Comparison of ENCODE assay signal across 30 cellular contexts in the genomic region with DNA sequence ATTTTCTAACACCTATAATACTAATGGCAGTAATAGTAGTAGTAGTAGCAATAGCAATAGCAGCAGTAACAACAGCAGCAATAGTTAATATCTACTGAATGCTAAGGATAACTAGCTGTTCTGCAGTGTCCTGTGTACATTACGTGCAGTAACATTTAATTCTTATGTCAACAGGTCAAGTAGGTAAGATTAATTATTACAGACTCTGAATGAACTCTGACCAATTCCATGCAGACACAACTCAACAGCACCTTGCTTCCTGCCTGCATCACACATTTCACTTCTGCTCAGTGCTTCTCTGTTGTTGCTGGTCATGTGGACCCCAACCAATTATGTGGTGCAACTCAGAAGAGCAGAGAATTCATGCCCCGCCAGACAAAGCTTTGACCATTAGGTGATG.
"Had no signal": no experiment of that assay in that cellular context is flagged by ENCODE, and none has a peak within 500 bp of the region (broad histone marks: within the 10 kb centered on the region; RNA-seq: fewer than 3 reads in every experiment).

No MANE protein-coding gene starts in this region.

- H3K27ac ChIP-seq: brain microvascular endothelial cell, cardiac muscle cell, KMS-11, SJCRH30, WERI-Rb-1 had no signal

- H3K9ac ChIP-seq: KMS-11, SK-N-SH had no signal

- H3K4me3 ChIP-seq: cardiac muscle cell, SJCRH30 had no signal

- ATAC-seq: activated CD4-positive, alpha-beta T cell treated with anti-CD3 and anti-CD28 coated beads for 36 hours; activated T-helper 17 cell treated with anti-CD3 and anti-CD28 coated beads, Interleukin-2, amount 50 U/mL, for 72 hours; Panc1; Right ventricle myocardium inferior had no signal

- H3K9me3 ChIP-seq: SJCRH30, SK-N-SH had no signal

- H3K4me2 ChIP-seq: KMS-11, SK-N-SH had no signal

- DNase-seq: activated CD4-positive, alpha-beta memory T cell treated with anti-CD3 and anti-CD28 coated beads, Interleukin-2, amount 10 ng/mL, durations not matched to agents 7 days and 5 days; activated CD4-positive, alpha-beta T cell treated with anti-CD3 and anti-CD28 coated beads for 36 hours; activated CD4-positive, alpha-beta T cell treated with anti-CD3 and anti-CD28 coated beads, Interleukin-2, amount 50 U/mL, for 1 hour; activated gamma-delta T cell; activated naive CD4-positive, alpha-beta T cell treated with anti-CD3 and anti-CD28 coated beads, Interleukin-2, amount 10 ng/mL, durations not matched to agents 7 days and 5 days; activated naive CD8-positive, alpha-beta T cell treated with anti-CD3 and anti-CD28 coated beads for 36 hours; activated T-cell treated with anti-CD3 and anti-CD28 coated beads for 4 hours; activated T-cell treated with anti-CD3 and anti-CD28 coated beads, Interleukin-2, amount 50 U/mL, for 48 hours; brain microvascular endothelial cell; NCI-H1092; NCI-H1417 treated with DMSO at 0.1 percent for 48 hours; NCI-H1694; NCI-H2029; NCI-H2107; NCI-H2171 treated with DMSO at 0.1 percent for 48 hours; NCI-H345; NCI-H510A; NCI-H526 treated with DMSO at 0.1 percent for 48 hours; NK-92 treated with Interleukin-12 subunit alpha and Interleukin-12 subunit beta, amount 100 ng/mL, for 24 hours; OCI-M1; RPMI8226; SJCRH30; SK-N-SH; T-helper 1 cell; WERI-Rb-1 had no signal

- H3K27me3 ChIP-seq: brain microvascular endothelial cell, cardiac muscle cell, SJCRH30 had no signal

- H3K4me1 ChIP-seq: SJCRH30 had no signal

- H3K36me3 ChIP-seq: brain microvascular endothelial cell, cardiac muscle cell, SJCRH30, WERI-Rb-1 had no signal
